Comparison of ENCODE assay signal across 8 cellular contexts in genomic region chr1:110390692-110391232, GRCh38. TPM values are rescaled to one million over a fixed set of nuclear protein-coding genes. Genes with fewer than 3 reads are reported as not detected.
DNase-seq lines count a peak whose midpoint lies in the region; ATAC-seq and TF ChIP-seq lines count a peak whose summit lies in the region.

Gene SLC16A4 (minus strand): TSS chr1:110391026. CDS start chr1:110389323, 1,703 bp downstream.

- peak in 1 of 6 experiments; percentile 5 for TF ChIP-seq CTCF in upper lobe of left lung (IDR thresholded peaks at IDR 0.05)

- H3K4me1 ChIP-seq in duodenal mucosa (ENCODE audit: control insufficient read depth in 1 of 2, insufficient read depth in 2 of 2, low read length in 2 of 2) (peaks cover 28 to 29% of the 10 kb centered on the region in 2 donors), upper lobe of left lung (peaks cover 0 to 14% (median 5%) of the 10 kb centered on the region in 4 donors)

- ATAC-seq in upper lobe of left lung (ENCODE audit: low FRiP score in 2 of 2) (peak; percentile 79 to 86), GM18861 (IDR thresholded peaks at IDR 0.05; ENCODE audit: unreplicated experiment) (no peak)

- H3K36me3 Mint-ChIP-seq in activated naive CD4-positive, alpha-beta T cell treated with anti-CD3 and anti-CD28 coated beads, Interleukin-2, amount 10 ng/mL, durations not matched to agents 7 days and 5 days = peaks cover 27% of the 10 kb centered on the region

- H3K9me3 Mint-ChIP-seq in activated naive CD4-positive, alpha-beta T cell treated with anti-CD3 and anti-CD28 coated beads, Interleukin-2, amount 10 ng/mL, durations not matched to agents 7 days and 5 days = peaks cover 2% of the 10 kb centered on the region

- CTCF ChIA-PET in activated naive CD4-positive, alpha-beta T cell treated with anti-CD3 and anti-CD28 coated beads, Interleukin-2, amount 10 ng/mL, durations not matched to agents 7 days and 5 days (lab: Charles Lee) = no interaction called here

- peak; percentile 68 for DNase-seq in NCI-H1694 (lab: John Stamatoyannopoulos, UW)
- DNase-seq in medulla oblongata (ENCODE audit: extremely low spot score) = peak; percentile 27
- peak in 1 of 2 donors; percentile 55 for DNase-seq in upper lobe of left lung
- no peak for DNase-seq in GOT3 (lab: John Stamatoyannopoulos, UW)
- DNase-seq in OCI-M1 (lab: John Stamatoyannopoulos, UW) = no peak
- no peak for DNase-seq in activated naive CD4-positive, alpha-beta T cell treated with anti-CD3 and anti-CD28 coated beads, Interleukin-2, amount 10 ng/mL, durations not matched to agents 7 days and 5 days

- no peak for TF ChIP-seq EP300 in upper lobe of left lung (IDR thresholded peaks at IDR 0.05)

- H3K9me3 ChIP-seq in duodenal mucosa (ENCODE audit: control insufficient read depth in 1 of 2, low read length in 2 of 2) = no peaks in the 10 kb centered on the region
- H3K9me3 ChIP-seq in upper lobe of left lung = no peaks in the 10 kb centered on the region

- H3K36me3 ChIP-seq in duodenal mucosa (ENCODE audit: control insufficient read depth in 1 of 2, insufficient read depth in 2 of 2, low read length in 2 of 2) (peaks cover 0 to 3% of the 10 kb centered on the region in 2 donors), upper lobe of left lung (peaks cover 0 to 14% (median 3%) of the 10 kb centered on the region in 4 donors)

- H3K4me1 Mint-ChIP-seq in activated naive CD4-positive, alpha-beta T cell treated with anti-CD3 and anti-CD28 coated beads, Interleukin-2, amount 10 ng/mL, durations not matched to agents 7 days and 5 days = peaks cover 5% of the 10 kb centered on the region

- TF ChIP-seq POLR2A in upper lobe of left lung (IDR thresholded peaks at IDR 0.05) = peak in 1 of 4 donors; percentile 44

- H3K27ac Mint-ChIP-seq in activated naive CD4-positive, alpha-beta T cell treated with anti-CD3 and anti-CD28 coated beads, Interleukin-2, amount 10 ng/mL, durations not matched to agents 7 days and 5 days = no peak within 1 kb of the TSS

- WGBS in upper lobe of left lung, 2 donors = 24 to 36% methylated on average over 8 of the region's 8 CpGs

- no peak within 1 kb of the TSS for H3K4me3 Mint-ChIP-seq in activated naive CD4-positive, alpha-beta T cell treated with anti-CD3 and anti-CD28 coated beads, Interleukin-2, amount 10 ng/mL, durations not matched to agents 7 days and 5 days

- H3K9ac ChIP-seq in duodenal mucosa (ENCODE audit: low read depth in 1 of 2, low read length in 2 of 2) = peak within 1 kb of the TSS; percentile 45 to 53

- H3K27me3 Mint-ChIP-seq in activated naive CD4-positive, alpha-beta T cell treated with anti-CD3 and anti-CD28 coated beads, Interleukin-2, amount 10 ng/mL, durations not matched to agents 7 days and 5 days = no peaks in the 10 kb centered on the region

- H3K4me3 ChIP-seq in duodenal mucosa (ENCODE audit: low read depth in 1 of 2, low read length in 2 of 2) = peak within 1 kb of the TSS; percentile 60 to 63
- peak within 1 kb of the TSS in 3 of 4 donors; percentile 24 to 42 (median 38) for H3K4me3 ChIP-seq in upper lobe of left lung

- H3K27ac ChIP-seq in duodenal mucosa (ENCODE audit: low read depth, low read length) (no peak within 1 kb of the TSS), upper lobe of left lung (peak within 1 kb of the TSS; percentile 51 to 76 (median 68))

- H3K27me3 ChIP-seq in duodenal mucosa (ENCODE audit: control insufficient read depth in 1 of 2, insufficient read depth in 2 of 2, low read length in 2 of 2) (no peaks in the 10 kb centered on the region), upper lobe of left lung (no peaks in the 10 kb centered on the region)

RNA-seq across cellular contexts. Expression of gene SLC16A4, which starts in this region (rescaled TPM):
- total RNA-seq in upper lobe of left lung = 10 to 100 TPM in 4 of 6 donors, 1 to 10 TPM in 2; 7.8 to 23.0 (median 15.4) TPM

Comparison
In these comparisons a context has a peak if more than half of its experiments do, and no peak if none do; other contexts are left out.
1. DNase-seq: peak in NCI-H1694 (single experiment) and medulla oblongata (single experiment); none in GOT3 (single experiment), OCI-M1 (single experiment) and activated naive CD4-positive, alpha-beta T cell treated with anti-CD3 and anti-CD28 coated beads, Interleukin-2, amount 10 ng/mL, durations not matched to agents 7 days and 5 days (single experiment).